ENCODE assay signal across 32 cellular contexts in genomic region chr1:67114162-67114561, GRCh38. TPM values are rescaled to one million over a fixed set of nuclear protein-coding genes. Genes with fewer than 3 reads are reported as not detected.
"Had no signal": no experiment of that assay in that cellular context is flagged by ENCODE, and none has a peak within 500 bp of the region (broad histone marks: within the 10 kb centered on the region; RNA-seq: fewer than 3 reads in every experiment).

No MANE protein-coding gene starts in this region.

- FAIRE-seq: colon, endometrium, islet of Langerhans, keratinocyte had no signal

- ATAC-seq: effector memory CD8-positive, alpha-beta T cell; esophagus mucosa; gastrocnemius medialis; heart right ventricle; left cardiac atrium; left lung; left ventricle myocardium superior had no signal

- H3K36me3 ChIP-seq: esophagus squamous epithelium, gastrocnemius medialis, heart right ventricle, left lung had no signal

- H3K27ac Mint-ChIP-seq: effector memory CD8-positive, alpha-beta T cell; endodermal cell; memory B cell had no signal

- H3K4me3 ChIP-seq: coronary artery, esophagus squamous epithelium, gastrocnemius medialis, heart right ventricle, left lung, lung had no signal

- H3K4me1 Mint-ChIP-seq: endodermal cell had no signal

- DNase-seq: dermis blood vessel endothelial cell; effector CD8-positive, alpha-beta T cell; effector memory CD8-positive, alpha-beta T cell; endodermal cell; erythroblast; esophagus squamous epithelium; foreskin fibroblast; foreskin melanocyte; gastrocnemius medialis; glutamatergic neuron; head of caudate nucleus; heart right ventricle; hippocampal formation; left cardiac atrium; left lung; left ventricle myocardium superior; mammary epithelial cell; mesendoderm; midbrain had no signal

- H3K27me3 ChIP-seq: gastrocnemius medialis, heart right ventricle, left lung had no signal

- H3K27ac ChIP-seq: coronary artery, epithelial cell of prostate, esophagus squamous epithelium, gastrocnemius medialis, heart right ventricle, left lung had no signal

- H3K4me3 Mint-ChIP-seq: effector memory CD8-positive, alpha-beta T cell; endodermal cell; memory B cell had no signal

- H3K4me1 ChIP-seq: esophagus squamous epithelium, gastrocnemius medialis, heart right ventricle, left lung had no signal

- H3K27me3 Mint-ChIP-seq: effector memory CD8-positive, alpha-beta T cell; memory B cell had no signal

- H3K9me3 Mint-ChIP-seq: endodermal cell had no signal

RNA-seq across cellular contexts. Expression of gene C1orf141, which starts 20.6 kb away (rescaled TPM):
- total RNA-seq: dermis blood vessel endothelial cell, endodermal cell, esophagus mucosa, esophagus squamous epithelium, gastrocnemius medialis, glomerular endothelial cell, heart right ventricle, kidney epithelial cell, left cardiac atrium, left ventricle myocardium superior, lower leg skin, mammary epithelial cell, mucosa of gallbladder had no signal
- polyA plus RNA-seq: heart right ventricle, keratinocyte, mammary epithelial cell had no signal

RNA-seq across cellular contexts. Expression of gene IL23R, which starts 52.1 kb away (rescaled TPM):
- total RNA-seq: dermis blood vessel endothelial cell, endodermal cell, gastrocnemius medialis, glomerular endothelial cell, heart right ventricle, kidney epithelial cell, left cardiac atrium, left ventricle myocardium superior, lower leg skin, mammary epithelial cell had no signal
- polyA plus RNA-seq: heart right ventricle, keratinocyte, mammary epithelial cell had no signal
